ENCODE assay signal across 23 cellular contexts in genomic region chr15:80399508-80399907, GRCh38.
"Had no signal": no experiment of that assay in that cellular context is flagged by ENCODE, and none has a peak within 500 bp of the region (broad histone marks: within the 10 kb centered on the region; RNA-seq: fewer than 3 reads in every experiment).

No MANE protein-coding gene starts in this region.

- H3K9me3 ChIP-seq: colonic mucosa, esophagus squamous epithelium, gastrocnemius medialis, gastroesophageal sphincter, heart left ventricle, heart right ventricle had no signal

- H3K27ac Mint-ChIP-seq: dendritic cell treated with granulocyte-macrophage colony-stimulating factor and Interleukin-4, amounts not matched to agents 40 ng/mL and 50 ng/mL, for 4 days; effector memory CD8-positive, alpha-beta T cell; endodermal cell had no signal

- H3K4me3 ChIP-seq: colonic mucosa, coronary artery, dorsolateral prefrontal cortex, esophagus squamous epithelium, gastrocnemius medialis, gastroesophageal sphincter, heart left ventricle, heart right ventricle had no signal

- H3K27me3 ChIP-seq: dorsolateral prefrontal cortex, gastrocnemius medialis had no signal

- H3K27ac ChIP-seq: colonic mucosa, coronary artery, epithelial cell of prostate, esophagus squamous epithelium, foreskin keratinocyte, gastrocnemius medialis, gastroesophageal sphincter, heart left ventricle, heart right ventricle had no signal

- H3K36me3 ChIP-seq: colonic mucosa, esophagus squamous epithelium, gastrocnemius medialis, gastroesophageal sphincter, heart left ventricle, heart right ventricle had no signal

- DNase-seq: colonic mucosa; cortex of kidney; dermis blood vessel endothelial cell; dorsolateral prefrontal cortex; effector CD4-positive, alpha-beta T cell; effector CD8-positive, alpha-beta T cell; effector memory CD4-positive, alpha-beta T cell; effector memory CD8-positive, alpha-beta T cell; endodermal cell; erythroblast; esophagus squamous epithelium; foreskin fibroblast; foreskin keratinocyte; foreskin melanocyte; gastrocnemius medialis; glutamatergic neuron; head of caudate nucleus; heart left ventricle; heart right ventricle had no signal

- H3K9me3 Mint-ChIP-seq: dendritic cell treated with granulocyte-macrophage colony-stimulating factor and Interleukin-4, amounts not matched to agents 40 ng/mL and 50 ng/mL, for 4 days; effector memory CD8-positive, alpha-beta T cell; endodermal cell had no signal

- H3K4me3 Mint-ChIP-seq: dendritic cell treated with granulocyte-macrophage colony-stimulating factor and Interleukin-4, amounts not matched to agents 40 ng/mL and 50 ng/mL, for 4 days; effector memory CD8-positive, alpha-beta T cell; endodermal cell had no signal

- H3K4me1 ChIP-seq: colonic mucosa, foreskin keratinocyte had no signal
